8 cellular contexts compared by ENCODE assay signal in genomic region chr10:26334932-26335573, GRCh38.
A peak's percentile ranks its signal among the peaks of the same experiment; 100 is the strongest.
DNase-seq lines count a peak whose midpoint lies in the region; ATAC-seq and TF ChIP-seq lines count a peak whose summit lies in the region.

No MANE protein-coding gene starts in this region.

- DNase-seq in BE2C (peak; percentile 40), NCI-H345 treated with DMSO at 0.1 percent for 48 hours (lab: John Stamatoyannopoulos, UW; ENCODE audit: unreplicated experiment) (peak; percentile 10), dermis blood vessel endothelial cell (peak; percentile 50), medulla oblongata (ENCODE audit: extremely low spot score) (peak; percentile 60)
- DNase-seq in activated CD4-positive, alpha-beta T cell treated with anti-CD3 and anti-CD28 coated beads for 36 hours = peak; percentile 73
- DNase-seq in stimulated activated CD8-positive, alpha-beta memory T cell treated with anti-CD3 and anti-CD28 coated beads, Interleukin-2, amount 100 ng/mL, for 48 hours (ENCODE audit: low read depth in 2 of 2) = peak; percentile 22 to 36

- POLR2A ChIA-PET in activated CD4-positive, alpha-beta T cell treated with anti-CD3 and anti-CD28 coated beads for 36 hours (lab: Charles Lee) = no interaction called here

- no peaks in the 10 kb centered on the region for H3K4me1 ChIP-seq in BE2C

- H3K27ac Mint-ChIP-seq in activated CD4-positive, alpha-beta T cell treated with anti-CD3 and anti-CD28 coated beads for 36 hours = peak overlapping the region; percentile 68

- intact Hi-C loops in activated CD4-positive, alpha-beta T cell treated with anti-CD3 and anti-CD28 coated beads for 36 hours (cut with DNase I, micrococcal nuclease) = loop anchor here (1.0 to 10.0 kb wide), 10 partner anchors 102 to 1030 kb away; partner anchors contain the start of genes PDSS1 (in 2 of the 2) and APBB1IP (in 1 of the 2)

- H3K36me3 Mint-ChIP-seq in activated CD4-positive, alpha-beta T cell treated with anti-CD3 and anti-CD28 coated beads for 36 hours (ENCODE audit: low read depth) = peaks cover 1% of the 10 kb centered on the region

- H3K27me3 Mint-ChIP-seq in activated CD4-positive, alpha-beta T cell treated with anti-CD3 and anti-CD28 coated beads for 36 hours = no peaks in the 10 kb centered on the region

- peak; percentile 73 for TF ChIP-seq CTCF in BE2C (IDR thresholded peaks at IDR 0.05; ENCODE audit: low read depth, low read length)

- ATAC-seq in GM18907 (IDR thresholded peaks at IDR 0.05; ENCODE audit: unreplicated experiment) (peak; percentile 88), HG03108 (IDR thresholded peaks at IDR 0.05; ENCODE audit: unreplicated experiment) (peak; percentile 85)
- peak; percentile 95 for ATAC-seq in activated CD4-positive, alpha-beta T cell treated with anti-CD3 and anti-CD28 coated beads for 36 hours

- H3K9me3 Mint-ChIP-seq in activated CD4-positive, alpha-beta T cell treated with anti-CD3 and anti-CD28 coated beads for 36 hours (ENCODE audit: low read depth) = peaks cover 4% of the 10 kb centered on the region

- peak overlapping the region; percentile 60 for H3K4me3 Mint-ChIP-seq in activated CD4-positive, alpha-beta T cell treated with anti-CD3 and anti-CD28 coated beads for 36 hours

- CTCF ChIA-PET in activated CD4-positive, alpha-beta T cell treated with anti-CD3 and anti-CD28 coated beads for 36 hours (lab: Charles Lee) = interaction anchor here (0.6 to 10.7 kb wide), 28 partner anchors 8 to 542 kb away, joined by 3 to 105 read pairs (median 4); no protein-coding TSS in a partner anchor

- no peaks in the 10 kb centered on the region for H3K36me3 ChIP-seq in BE2C

- H3K27me3 ChIP-seq in BE2C = no peaks in the 10 kb centered on the region

- no peak overlapping the region for H3K4me3 ChIP-seq in BE2C (ENCODE audit: low read depth, low read length)

- peaks cover 10% of the 10 kb centered on the region for H3K4me1 Mint-ChIP-seq in activated CD4-positive, alpha-beta T cell treated with anti-CD3 and anti-CD28 coated beads for 36 hours

- no peaks in the 10 kb centered on the region for H3K9me3 ChIP-seq in BE2C

Comparison
In these comparisons a context has a peak if more than half of its experiments do, and no peak if none do; other contexts are left out.
1. DNase-seq: peak in every context shown above with its lines; median percentile 73 in activated CD4-positive, alpha-beta T cell treated with anti-CD3 and anti-CD28 coated beads for 36 hours; 60 in medulla oblongata; 50 in dermis blood vessel endothelial cell; 40 in BE2C; 29 in stimulated activated CD8-positive, alpha-beta memory T cell treated with anti-CD3 and anti-CD28 coated beads, Interleukin-2, amount 100 ng/mL, for 48 hours; 10 in NCI-H345 treated with DMSO at 0.1 percent for 48 hours.